Comparison of ENCODE assay signal across 8 cellular contexts in the genomic region with DNA sequence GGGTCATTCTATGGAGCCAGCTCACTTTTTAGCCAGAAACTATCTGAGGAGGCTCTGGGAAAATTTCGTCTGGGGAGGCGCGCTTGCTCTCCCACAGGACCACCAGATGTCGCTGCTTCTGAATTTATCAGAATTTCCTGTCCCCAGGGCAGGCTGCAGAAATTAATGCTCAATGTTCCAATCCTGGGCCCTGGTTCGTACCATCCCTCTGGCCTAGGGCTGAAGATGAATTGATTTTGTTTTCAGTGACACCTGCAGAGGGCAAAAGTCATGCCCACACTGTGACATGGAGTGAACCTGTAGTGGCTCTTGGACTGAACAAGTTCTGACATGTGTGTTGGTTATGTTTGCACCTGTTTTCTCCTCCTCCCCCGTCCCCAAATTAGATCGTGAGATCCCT.
DNase-seq lines count a peak whose midpoint lies in the region; ATAC-seq and TF ChIP-seq lines count a peak whose summit lies in the region.

No MANE protein-coding gene starts in this region.

- H3K4me1 ChIP-seq in esophagus muscularis mucosa: peaks cover 0 to 18% (median 0%) of the 10 kb centered on the region in 4 donors
- no peaks in the 10 kb centered on the region for H3K4me1 ChIP-seq in tibial artery

- no peaks in the 10 kb centered on the region for H3K36me3 Mint-ChIP-seq in neural crest cell (ENCODE audit: low read depth)

- no peak overlapping the region for H3K4me3 Mint-ChIP-seq in neural crest cell

- TF ChIP-seq CTCF in GM13976 (IDR thresholded peaks at IDR 0.05; ENCODE audit: borderline replicate concordance, control extremely low read depth, extremely low read depth, insufficient read depth, missing control alignments) (peak; percentile 68), esophagus muscularis mucosa (IDR thresholded peaks at IDR 0.05) (peak; percentile 58 to 79 (median 72)), neural crest cell (conservative IDR thresholded peaks at IDR 0.05) (peak; percentile 92), tibial artery (IDR thresholded peaks at IDR 0.05) (peak; percentile 47 to 49)

- H3K4me1 Mint-ChIP-seq in neural crest cell: peaks cover 5% of the 10 kb centered on the region

- no peak overlapping the region for H3K27ac Mint-ChIP-seq in neural crest cell (ENCODE audit: unreplicated experiment)

- WGBS in esophagus muscularis mucosa: 22% methylated on average over 7 of the region's 7 CpGs

- no peaks in the 10 kb centered on the region for H3K9me3 ChIP-seq in esophagus muscularis mucosa
- no peaks in the 10 kb centered on the region for H3K9me3 ChIP-seq in tibial artery

- no peak overlapping the region for H3K4me3 ChIP-seq in esophagus muscularis mucosa
- no peak overlapping the region for H3K4me3 ChIP-seq in tibial artery

- peaks cover 11% of the 10 kb centered on the region for H3K27me3 Mint-ChIP-seq in neural crest cell (ENCODE audit: low read depth)

- H3K27me3 ChIP-seq in esophagus muscularis mucosa (peaks cover 0 to 33% (median 0%) of the 10 kb centered on the region in 4 donors), tibial artery (peaks cover 0 to 7% of the 10 kb centered on the region in 2 donors)

- no peak for TF ChIP-seq EP300 in esophagus muscularis mucosa (IDR thresholded peaks at IDR 0.05)

- intact Hi-C loops in esophagus muscularis mucosa (cut with DNase I): loop anchor here (5.0 kb wide), 1 partner anchor 716 kb away; no protein-coding TSS in a partner anchor
- intact Hi-C loops in tibial artery (cut with DNase I; ENCODE audit: low total_unique reads): no loop called here

- DNase-seq in AG08396 (ENCODE audit: low spot score) (peak; percentile 36), GM13976 (ENCODE audit: low spot score) (peak; percentile 73), NCI-H748 (lab: John Stamatoyannopoulos, UW; ENCODE audit: unreplicated experiment) (peak; percentile 55), esophagus muscularis mucosa (ENCODE audit: extremely low spot score) (no peak), neural crest cell (ENCODE audit: low read depth, low spot score) (peak; percentile 72), tibial artery (no peak)
- peak; percentile 18 for DNase-seq in activated CD8-positive, alpha-beta memory T cell treated with anti-CD3 and anti-CD28 coated beads, Interleukin-2, amount 50 U/mL, for 1 hour (ENCODE audit: extremely low read depth)

- in situ Hi-C loops in GM13976 (cut with MboI; ENCODE audit: low sequenced_read_pairs, unreplicated experiment): loop anchor here (25.0 kb wide), 3 partner anchors 326 to 701 kb away; a partner anchor contains a TSS

- H3K36me3 ChIP-seq in esophagus muscularis mucosa (no peaks in the 10 kb centered on the region), tibial artery (no peaks in the 10 kb centered on the region)

- H3K9me3 Mint-ChIP-seq in neural crest cell: no peaks in the 10 kb centered on the region

- TF ChIP-seq POLR2A in esophagus muscularis mucosa (IDR thresholded peaks at IDR 0.05; ENCODE audit: low read depth): no peak

- ATAC-seq in GM18868 (IDR thresholded peaks at IDR 0.05; ENCODE audit: unreplicated experiment): no peak

- H3K27ac ChIP-seq in esophagus muscularis mucosa (replicated peaks in 1 of 4) (no peak overlapping the region), tibial artery (no peak overlapping the region)

Comparison
In these comparisons a context has a peak if more than half of its experiments do, and no peak if none do; other contexts are left out.
1. DNase-seq: peak in AG08396 (single experiment), GM13976 (single experiment), NCI-H748 (single experiment), activated CD8-positive, alpha-beta memory T cell treated with anti-CD3 and anti-CD28 coated beads, Interleukin-2, amount 50 U/mL, for 1 hour (single experiment) and neural crest cell (single experiment); none in esophagus muscularis mucosa (single experiment) and tibial artery (0 of 2).
2. Peak in every context shown above with its lines, with median percentiles within 50 percentile points of each other: CTCF ChIP-seq.